Comparison of ENCODE assay signal across 8 cellular contexts in the genomic region with DNA sequence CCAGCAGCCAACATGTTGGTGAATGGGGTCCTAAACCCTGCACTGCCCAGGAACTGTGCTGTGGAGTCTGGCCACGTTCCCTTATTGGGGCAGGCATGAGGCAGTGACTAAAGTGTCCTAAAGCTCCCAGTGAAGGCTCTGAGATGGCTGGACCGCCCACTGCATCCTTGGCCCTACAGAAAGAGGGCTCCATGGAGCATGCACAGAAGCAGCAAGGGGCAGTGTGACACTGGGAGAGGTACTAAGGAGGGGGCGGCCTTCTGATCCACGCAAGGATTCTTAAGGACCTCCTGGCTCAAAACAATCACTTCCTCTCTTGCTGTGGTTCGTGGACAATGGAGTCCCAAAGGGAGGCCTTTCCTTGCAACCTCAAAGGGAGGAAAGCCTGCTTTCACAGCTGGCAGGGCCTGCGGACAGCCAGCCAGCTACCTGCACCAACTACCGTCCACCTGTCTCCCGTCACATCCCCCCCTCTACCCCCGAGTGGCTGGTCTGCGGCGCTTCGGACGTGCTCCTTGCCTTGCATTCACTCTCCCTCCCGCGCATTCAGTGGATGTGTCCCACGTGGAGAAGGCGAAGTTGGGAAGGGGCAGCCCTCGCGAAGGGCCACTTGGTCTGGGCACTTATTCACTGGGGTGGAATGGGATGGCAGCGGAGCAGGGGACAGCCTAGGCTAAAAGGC.
DNase-seq lines count a peak whose midpoint lies in the region; ATAC-seq and TF ChIP-seq lines count a peak whose summit lies in the region.

No MANE protein-coding gene starts in this region.

- intact Hi-C loops in PC-3 (cut with micrococcal nuclease): loop anchor here (2.0 kb wide), 2 partner anchors 65 to 119 kb away; a partner anchor contains a TSS

- no peaks in the 10 kb centered on the region for H3K36me3 ChIP-seq in PC-3 (ENCODE audit: low read depth, low read length)
- no peaks in the 10 kb centered on the region for H3K36me3 ChIP-seq in esophagus (ENCODE audit: control insufficient read depth in 2 of 2, insufficient read depth in 2 of 2, low read length in 1 of 2)
- H3K36me3 ChIP-seq in mucosa of rectum (ENCODE audit: control insufficient read depth in 2 of 2, insufficient read depth in 2 of 2, low read length in 2 of 2): no peaks in the 10 kb centered on the region

- H3K9me2 ChIP-seq in PC-3 (replicated peaks; ENCODE audit: low read length): no peaks in the 10 kb centered on the region

- DNase-seq in PC-3: peak; percentile 43
- peak; percentile 48 for DNase-seq in ureter (ENCODE audit: low spot score)
- no peak for DNase-seq in NCI-H1105 treated with DMSO at 0.1 percent for 48 hours (lab: John Stamatoyannopoulos, UW)
- no peak for DNase-seq in GM20000 (ENCODE audit: low spot score)
- DNase-seq in NCI-H1417 treated with DMSO at 0.1 percent for 48 hours (lab: John Stamatoyannopoulos, UW): no peak
- DNase-seq in NCI-H345 (lab: John Stamatoyannopoulos, UW): no peak

- H3K4me2 ChIP-seq in PC-3 (ENCODE audit: low read length): peak overlapping the region; percentile 83

- TSS peak; percentile 30 for BruUV-seq in PC-3 (replicated peaks; lab: Mats Ljungman, UMichigan)

- no peaks in the 10 kb centered on the region for H3F3A ChIP-seq in PC-3 (ENCODE audit: low read length, unreplicated experiment)

- H3K4me3 ChIP-seq in PC-3 (ENCODE audit: low read length) (peak overlapping the region; percentile 96), esophagus (ENCODE audit: low read depth in 1 of 2, low read length in 2 of 2) (peak overlapping the region; percentile 50 to 63), mucosa of rectum (ENCODE audit: low read length in 2 of 2) (peak overlapping the region; percentile 78 to 80)

- H4K20me1 ChIP-seq in PC-3 (ENCODE audit: low read length): no peaks in the 10 kb centered on the region

- ATAC-seq in PC-3: peak; percentile 53

- H3K9ac ChIP-seq in PC-3 (ENCODE audit: low read length) (peak overlapping the region; percentile 91), mucosa of rectum (ENCODE audit: low read depth in 1 of 2, low read length in 2 of 2) (peak overlapping the region in 1 of 2 donors; percentile 74)

- TF ChIP-seq CTCF in PC-3 (conservative IDR thresholded peaks at IDR 0.05; ENCODE audit: low read depth, low read length) (peak; percentile 15; the same call in 1 of the 2 replicates), GM20000 (IDR thresholded peaks at IDR 0.05; ENCODE audit: extremely low read depth, missing control alignments) (no peak)

- H3K27me3 ChIP-seq in PC-3 (ENCODE audit: low read length) (no peaks in the 10 kb centered on the region), esophagus (ENCODE audit: control insufficient read depth in 1 of 2, insufficient read depth in 2 of 2, low read length in 2 of 2) (no peaks in the 10 kb centered on the region), mucosa of rectum (ENCODE audit: control insufficient read depth in 2 of 2, insufficient read depth in 2 of 2, low read length in 2 of 2) (no peaks in the 10 kb centered on the region)

- WGBS in esophagus, 2 donors: 30 to 46% methylated on average over 19 to 20 of the region's 20 CpGs

- H3K9me3 ChIP-seq in PC-3 (ENCODE audit: low read length) (no peaks in the 10 kb centered on the region), esophagus (ENCODE audit: control insufficient read depth in 2 of 2, insufficient read depth in 1 of 2, low read depth in 1 of 2, low read length in 1 of 2) (no peaks in the 10 kb centered on the region), mucosa of rectum (ENCODE audit: control insufficient read depth in 2 of 2, low read length in 2 of 2) (no peaks in the 10 kb centered on the region)

- CTCF ChIA-PET in PC-3 (lab: Charles Lee): interaction anchor here (1.7 kb wide), 1 partner anchor 64 kb away, joined by 7 read pairs; a partner anchor contains a TSS

- H2AFZ ChIP-seq in PC-3 (ENCODE audit: low read length): peak overlapping the region; percentile 93

- H3K79me2 ChIP-seq in PC-3 (ENCODE audit: low read length): peaks cover 59% of the 10 kb centered on the region

- POLR2A ChIA-PET in PC-3 (lab: Charles Lee; ENCODE audit: unreplicated experiment): interaction anchor here (0.6 kb wide), 2 partner anchors 64 to 188 kb away, joined by 4 to 5 read pairs; a partner anchor contains a TSS

- H3K27ac ChIP-seq in PC-3 (ENCODE audit: low read length) (peak overlapping the region; percentile 26), esophagus (ENCODE audit: low read depth in 2 of 2, low read length in 1 of 2) (peak overlapping the region; percentile 16 to 84), mucosa of rectum (ENCODE audit: low read depth in 2 of 2, low read length in 2 of 2) (peak overlapping the region; percentile 70 to 82)

- H3K4me1 ChIP-seq in PC-3 (ENCODE audit: insufficient read depth, low read length) (peaks cover 31% of the 10 kb centered on the region), esophagus (ENCODE audit: control insufficient read depth in 2 of 2, insufficient read depth in 2 of 2, low read length in 1 of 2) (peaks cover 3 to 4% of the 10 kb centered on the region in 2 donors), mucosa of rectum (ENCODE audit: control insufficient read depth in 2 of 2, insufficient read depth in 2 of 2, low read length in 2 of 2) (peaks cover 12 to 16% of the 10 kb centered on the region in 2 donors)

Comparison
In these comparisons a context has a peak if more than half of its experiments do, and no peak if none do; other contexts are left out.
1. DNase-seq: peak in PC-3 (single experiment) and ureter (single experiment); none in NCI-H1105 treated with DMSO at 0.1 percent for 48 hours (single experiment), GM20000 (single experiment), NCI-H1417 treated with DMSO at 0.1 percent for 48 hours (single experiment) and NCI-H345 (single experiment).
2. H3K27ac ChIP-seq: peak in every context shown above with its lines; median percentile 76 in mucosa of rectum; 50 in esophagus; 26 in PC-3.
3. Peak in every context shown above with its lines, with median percentiles within 50 percentile points of each other: H3K4me3 ChIP-seq.